8 cellular contexts compared by ENCODE assay signal in the genomic region with DNA sequence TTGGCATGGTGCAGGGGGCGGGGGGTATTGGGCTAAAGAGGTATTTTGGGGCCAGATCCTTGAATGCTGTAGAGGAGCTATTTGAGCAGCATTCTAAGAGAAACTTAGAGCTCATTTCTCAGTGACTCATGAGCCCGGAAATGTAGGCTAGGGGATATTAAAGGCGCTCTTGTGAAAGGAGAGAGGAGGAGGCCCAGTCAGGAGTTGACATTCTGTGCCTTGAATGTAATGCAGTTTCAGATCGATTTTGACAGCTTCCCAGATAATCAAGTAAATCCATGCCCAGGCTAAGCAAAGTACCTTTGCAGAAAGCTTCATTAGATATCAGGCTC. TPM values are rescaled to one million over a fixed set of nuclear protein-coding genes. Genes with fewer than 3 reads are reported as not detected.
A peak's percentile ranks its signal among the peaks of the same experiment; 100 is the strongest.
DNase-seq lines count a peak whose midpoint lies in the region; ATAC-seq, FAIRE-seq and TF ChIP-seq lines count a peak whose summit lies in the region.

No MANE protein-coding gene starts in this region.

- FAIRE-seq in frontal cortex (lab: Jason Lieb, UNC), result no peak

- WGBS in heart right ventricle, 2 donors, result 0% methylated on average over 4 of the region's 4 CpGs

- no peaks in the 10 kb centered on the region for H3K27me3 ChIP-seq in heart right ventricle

- no peaks in the 10 kb centered on the region for H3K9me3 ChIP-seq in heart right ventricle

- peaks cover 41% of the 10 kb centered on the region for H3K4me1 Mint-ChIP-seq in osteocyte (ENCODE audit: unreplicated experiment)

- peak overlapping the region in 9 of 10 donors; percentile 92 to 98 (median 94) for H3K27ac ChIP-seq in heart right ventricle

- H3K4me1 ChIP-seq in heart right ventricle, result peaks cover 0 to 76% (median 46%) of the 10 kb centered on the region in 9 donors

- no peak for TF ChIP-seq CTCF in heart right ventricle (IDR thresholded peaks at IDR 0.05)
- TF ChIP-seq CTCF in osteocyte (IDR thresholded peaks at IDR 0.05), result no peak

- no peak for DNase-seq in heart right ventricle
- DNase-seq in cardiac septum (ENCODE audit: low spot score), result no peak
- DNase-seq in MV-4-11 (lab: John Stamatoyannopoulos, UW), result peak; percentile 57
- peak; percentile 4 for DNase-seq in activated T-helper 9 cell treated with anti-CD3 and anti-CD28 coated beads, Interleukin-2, amount 50 U/mL, for 16 hours (ENCODE audit: low read depth)
- peak; percentile 34 to 57 for DNase-seq in frontal cortex (ENCODE audit: low spot score in 2 of 2)
- no peak for DNase-seq in osteocyte (ENCODE audit: extremely low spot score, unreplicated experiment)
- DNase-seq in NCI-H187 treated with DMSO at 0.1 percent for 48 hours (lab: John Stamatoyannopoulos, UW), result no peak

- H3K4me3 ChIP-seq in heart right ventricle, result peak overlapping the region; percentile 68 to 99 (median 96)

- intact Hi-C loops in heart right ventricle (cut with DNase I) (loop anchor here in 8 of 10 donors (5.0 to 10.0 kb wide), 2 partner anchors 81 to 83 kb away; no protein-coding TSS in a partner anchor), cardiac septum (cut with DNase I) (loop anchor here (5.0 kb wide), 1 partner anchor 43 kb away; no protein-coding TSS in a partner anchor)

- peaks cover 3% of the 10 kb centered on the region for H3K36me3 Mint-ChIP-seq in osteocyte (ENCODE audit: unreplicated experiment)

- no peaks in the 10 kb centered on the region for H3K9me3 Mint-ChIP-seq in osteocyte (ENCODE audit: unreplicated experiment)

- H3K27ac Mint-ChIP-seq in osteocyte (ENCODE audit: unreplicated experiment), result peak overlapping the region; percentile 90

- peak overlapping the region; percentile 90 for H3K4me3 Mint-ChIP-seq in osteocyte (ENCODE audit: unreplicated experiment)

- H3K27me3 Mint-ChIP-seq in osteocyte (ENCODE audit: unreplicated experiment), result no peaks in the 10 kb centered on the region

- ATAC-seq in heart right ventricle (peak in 5 of 8 donors; percentile 9 to 42 (median 17)), GM19463 (IDR thresholded peaks at IDR 0.05; ENCODE audit: unreplicated experiment) (no peak)

- peaks cover 0 to 6% (median 0%) of the 10 kb centered on the region in 9 donors for H3K36me3 ChIP-seq in heart right ventricle

RNA-seq across cellular contexts. Expression of gene CAB39, which starts 1.4 kb away (rescaled TPM):
- total RNA-seq in heart right ventricle, result 10 to 100 TPM; 72.6 to 99.7 (median 91.1) TPM
- polyA plus RNA-seq in heart right ventricle, result 10 to 100 TPM; 17.3 to 26.2 TPM
- total RNA-seq in cardiac septum, result 75.1 TPM
- total RNA-seq in frontal cortex, result 165 TPM
- total RNA-seq in osteocyte, result 40.8 and 43.2 TPM in 2 replicates

Comparison
In these comparisons a context has a peak if more than half of its experiments do, and no peak if none do; other contexts are left out.
1. DNase-seq: peak in MV-4-11 (single experiment), activated T-helper 9 cell treated with anti-CD3 and anti-CD28 coated beads, Interleukin-2, amount 50 U/mL, for 16 hours (single experiment) and frontal cortex (2 of 2); none in heart right ventricle (0 of 2), cardiac septum (single experiment), osteocyte (single experiment) and NCI-H187 treated with DMSO at 0.1 percent for 48 hours (single experiment).